Comparison of ENCODE assay signal across 8 cellular contexts in genomic region chr3:33438871-33439270, GRCh38. TPM values are rescaled to one million over a fixed set of nuclear protein-coding genes. Genes with fewer than 3 reads are reported as not detected.
DNase-seq lines count a peak whose midpoint lies in the region; ATAC-seq and TF ChIP-seq lines count a peak whose summit lies in the region.

No MANE protein-coding gene starts in this region.

- DNase-seq in activated T-cell treated with anti-CD3 and anti-CD28 coated beads, Interleukin-2, amount 50 U/mL, for 24 hours = no peak
- no peak for DNase-seq in activated T-cell treated with anti-CD3 and anti-CD28 coated beads, Interleukin-2, amount 50 U/mL, for 48 hours
- no peak for DNase-seq in activated naive CD8-positive, alpha-beta T cell treated with anti-CD3 and anti-CD28 coated beads for 36 hours
- DNase-seq in kidney epithelial cell (ENCODE audit: low read depth) (no peak), nucleus accumbens (lab: John Stamatoyannopoulos, UW) (no peak), left lobe of liver (ENCODE audit: low spot score) (no peak)

- ATAC-seq in HG03565 (IDR thresholded peaks at IDR 0.05; ENCODE audit: unreplicated experiment) (no peak), left lobe of liver (no peak)

- whole genome bisulfite sequencing in thymus = 27% methylated on average over 4 of the region's 4 CpGs

- H3K27me3 ChIP-seq in kidney epithelial cell (ENCODE audit: control insufficient read depth, insufficient read depth, low read length) (no peaks in the 10 kb centered on the region), thymus (ENCODE audit: control insufficient read depth, insufficient read depth) (no peaks in the 10 kb centered on the region)

- H3K9me3 ChIP-seq in thymus (ENCODE audit: control insufficient read depth) = no peaks in the 10 kb centered on the region

- H3K36me3 Mint-ChIP-seq in activated T-cell treated with anti-CD3 and anti-CD28 coated beads, Interleukin-2, amount 50 U/mL, for 24 hours (ENCODE audit: low read depth) = peaks cover 35% of the 10 kb centered on the region
- peaks cover 19% of the 10 kb centered on the region for H3K36me3 Mint-ChIP-seq in activated naive CD8-positive, alpha-beta T cell treated with anti-CD3 and anti-CD28 coated beads for 36 hours

- H3K4me3 Mint-ChIP-seq in activated T-cell treated with anti-CD3 and anti-CD28 coated beads, Interleukin-2, amount 50 U/mL, for 24 hours = peak overlapping the region; percentile 90
- peak overlapping the region; percentile 91 for H3K4me3 Mint-ChIP-seq in activated naive CD8-positive, alpha-beta T cell treated with anti-CD3 and anti-CD28 coated beads for 36 hours

- no peaks in the 10 kb centered on the region for H3K27me3 Mint-ChIP-seq in activated T-cell treated with anti-CD3 and anti-CD28 coated beads, Interleukin-2, amount 50 U/mL, for 24 hours
- no peaks in the 10 kb centered on the region for H3K27me3 Mint-ChIP-seq in activated naive CD8-positive, alpha-beta T cell treated with anti-CD3 and anti-CD28 coated beads for 36 hours

- peaks cover 12% of the 10 kb centered on the region for H3K4me1 ChIP-seq in thymus (ENCODE audit: control insufficient read depth, insufficient read depth, low read length)

- H3K4me1 Mint-ChIP-seq in activated T-cell treated with anti-CD3 and anti-CD28 coated beads, Interleukin-2, amount 50 U/mL, for 24 hours (ENCODE audit: low read depth) = peaks cover 52% of the 10 kb centered on the region
- peaks cover 40% of the 10 kb centered on the region for H3K4me1 Mint-ChIP-seq in activated naive CD8-positive, alpha-beta T cell treated with anti-CD3 and anti-CD28 coated beads for 36 hours

- H3K27ac ChIP-seq in thymus (ENCODE audit: low read depth) = no peak overlapping the region

- H3K36me3 ChIP-seq in kidney epithelial cell (ENCODE audit: control insufficient read depth, insufficient read depth, low read length) (no peaks in the 10 kb centered on the region), thymus (ENCODE audit: control insufficient read depth, insufficient read depth) (no peaks in the 10 kb centered on the region)

- H3K27ac Mint-ChIP-seq in activated T-cell treated with anti-CD3 and anti-CD28 coated beads, Interleukin-2, amount 50 U/mL, for 24 hours = peak overlapping the region; percentile 92
- H3K27ac Mint-ChIP-seq in activated naive CD8-positive, alpha-beta T cell treated with anti-CD3 and anti-CD28 coated beads for 36 hours = peak overlapping the region; percentile 89

- H3K9me3 Mint-ChIP-seq in activated T-cell treated with anti-CD3 and anti-CD28 coated beads, Interleukin-2, amount 50 U/mL, for 24 hours = no peaks in the 10 kb centered on the region
- peaks cover 3% of the 10 kb centered on the region for H3K9me3 Mint-ChIP-seq in activated naive CD8-positive, alpha-beta T cell treated with anti-CD3 and anti-CD28 coated beads for 36 hours

- peak overlapping the region; percentile 95 for H3K4me3 ChIP-seq in kidney epithelial cell (ENCODE audit: low read depth, low read length)
- peak overlapping the region; percentile 97 for H3K4me3 ChIP-seq in thymus (ENCODE audit: low read length)

- no peak for TF ChIP-seq CTCF in kidney epithelial cell (IDR thresholded peaks at IDR 0.05; ENCODE audit: insufficient read depth, low read length, poor library complexity, severe bottlenecking)

RNA-seq across cellular contexts. Expression of gene UBP1, which starts 1.3 kb away (rescaled TPM):
- 10 to 100 TPM; 59.1 to 71.8 TPM for total RNA-seq in activated naive CD8-positive, alpha-beta T cell treated with anti-CD3 and anti-CD28 coated beads for 36 hours
- 50.9 and 59.6 TPM in 2 replicates for total RNA-seq in kidney epithelial cell
- polyA plus RNA-seq in thymus = 72.3 TPM
- total RNA-seq in left lobe of liver = 24.3 TPM
